ENCODE assay signal across 21 cellular contexts in the genomic region with DNA sequence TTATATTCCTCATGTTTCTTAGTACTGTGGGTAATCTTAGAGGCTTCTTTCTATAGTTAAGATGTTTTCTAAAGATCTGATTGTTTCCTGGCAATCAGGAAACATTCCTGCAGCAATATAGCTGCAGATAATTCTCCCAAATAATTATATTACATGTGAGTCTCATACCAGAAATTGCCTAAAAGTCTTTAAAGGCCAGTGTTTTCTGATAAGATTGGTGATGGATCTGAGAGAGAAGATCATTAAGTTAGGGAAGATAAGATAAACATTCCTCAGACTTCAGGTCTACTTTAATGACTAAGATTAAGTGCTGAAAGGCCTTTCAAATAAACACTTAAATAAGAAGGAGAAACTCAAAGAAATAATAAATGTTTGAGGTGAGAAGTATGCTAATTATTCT.
"Had no signal": no experiment of that assay in that cellular context is flagged by ENCODE, and none has a peak within 500 bp of the region (broad histone marks: within the 10 kb centered on the region; RNA-seq: fewer than 3 reads in every experiment).

No MANE protein-coding gene starts in this region.

- DNase-seq: colonic mucosa; cortex of kidney; effector CD8-positive, alpha-beta T cell; effector memory CD8-positive, alpha-beta T cell; endodermal cell; foreskin keratinocyte; heart right ventricle; hippocampal formation; left cardiac atrium; left lung; left ventricle myocardium superior; lower lobe of right lung; mesenchymal stem cell; midbrain; naive thymus-derived CD4-positive, alpha-beta T cell had no signal

- H3K4me1 ChIP-seq: colonic mucosa, foreskin keratinocyte, gastroesophageal sphincter had no signal

- FAIRE-seq: endometrium, frontal cortex, islet of Langerhans, keratinocyte had no signal

- H3K27ac ChIP-seq: colonic mucosa, esophagus muscularis mucosa, foreskin keratinocyte, gastroesophageal sphincter, heart right ventricle, left lung, lower lobe of right lung had no signal

- H3K4me3 ChIP-seq: colonic mucosa, esophagus muscularis mucosa, gastroesophageal sphincter, heart right ventricle, left lung, lower lobe of right lung had no signal

- ATAC-seq: effector memory CD8-positive, alpha-beta T cell; foreskin keratinocyte; gastroesophageal sphincter; heart right ventricle; left cardiac atrium; left lung; left ventricle myocardium superior; lower lobe of right lung; naive thymus-derived CD4-positive, alpha-beta T cell had no signal

- H3K27me3 ChIP-seq: colonic mucosa, esophagus muscularis mucosa, gastroesophageal sphincter, left lung had no signal

- H3K9me3 ChIP-seq: colonic mucosa, esophagus muscularis mucosa, gastroesophageal sphincter, heart right ventricle, left lung, lower lobe of right lung had no signal

- H3K36me3 ChIP-seq: colonic mucosa, esophagus muscularis mucosa, gastroesophageal sphincter, heart right ventricle, left lung, lower lobe of right lung had no signal
